11 cellular contexts compared by ENCODE assay signal in genomic region chr11:86440305-86440716, GRCh38.
A peak's percentile ranks its signal among the peaks of the same experiment; 100 is the strongest.
DNase-seq lines count a peak whose midpoint lies in the region; ATAC-seq and TF ChIP-seq lines count a peak whose summit lies in the region.
"Had no signal": no experiment of that assay in that cellular context is flagged by ENCODE, and none has a peak within 500 bp of the region (broad histone marks: within the 10 kb centered on the region; RNA-seq: fewer than 3 reads in every experiment).

No MANE protein-coding gene starts in this region.

- H3K9me3 Mint-ChIP-seq in chondrocyte (ENCODE audit: low read depth): no peaks in the 10 kb centered on the region

- peak overlapping the region; percentile 78 for H3K27ac Mint-ChIP-seq in chondrocyte (ENCODE audit: unreplicated experiment)

- no peaks in the 10 kb centered on the region for H3K9me3 ChIP-seq in lower lobe of right lung

- H3K27me3 ChIP-seq in lower lobe of right lung (ENCODE audit: low read depth): no peaks in the 10 kb centered on the region

- peaks cover 13% of the 10 kb centered on the region for H3K36me3 Mint-ChIP-seq in chondrocyte (ENCODE audit: low read depth)

- intact Hi-C loops in lower lobe of right lung (cut with DNase I): no loop called here

- no peak overlapping the region for H3K4me3 ChIP-seq in lower lobe of right lung

- H3K4me1 ChIP-seq in lower lobe of right lung: no peaks in the 10 kb centered on the region
- H3K4me1 ChIP-seq: parathyroid adenoma had no signal

- no peak overlapping the region for H3K27ac ChIP-seq in lower lobe of right lung
- H3K27ac ChIP-seq: KMS-11, parathyroid adenoma had no signal

- peaks cover 40% of the 10 kb centered on the region for H3K4me1 Mint-ChIP-seq in chondrocyte (ENCODE audit: low read depth)

- H3K36me3 ChIP-seq in lower lobe of right lung: peaks cover 6% of the 10 kb centered on the region

- no peak overlapping the region for H3K4me3 Mint-ChIP-seq in chondrocyte (ENCODE audit: unreplicated experiment)

- H3K27me3 Mint-ChIP-seq in chondrocyte (ENCODE audit: low read depth): no peaks in the 10 kb centered on the region

- DNase-seq in GM04504 (ENCODE audit: low read depth) (peak; percentile 30), chondrocyte (ENCODE audit: low spot score) (no peak), lower lobe of right lung (no peak), stromal cell of bone marrow (ENCODE audit: low read depth) (peak; percentile 96), SKM-1 treated with dmso at 0.1 percent for 144 hours (lab: John Stamatoyannopoulos, UW; ENCODE audit: unreplicated experiment) (no peak), NK-92 (lab: John Stamatoyannopoulos, UW; ENCODE audit: unreplicated experiment) (no peak)
- no peak for DNase-seq in effector CD4-positive, alpha-beta T cell
- DNase-seq: NCI-H2029 treated with DMSO at 0.1 percent for 48 hours had no signal

- ATAC-seq in lower lobe of right lung (peak; percentile 21 to 50), HG03108 (IDR thresholded peaks at IDR 0.05; ENCODE audit: unreplicated experiment) (no peak)

- TF ChIP-seq CTCF in chondrocyte (IDR thresholded peaks at IDR 0.05) (no peak), lower lobe of right lung (IDR thresholded peaks at IDR 0.05) (no peak)

Comparison
In these comparisons a context has a peak if more than half of its experiments do, and no peak if none do; other contexts are left out.
1. DNase-seq: peak in GM04504 (single experiment) and stromal cell of bone marrow (single experiment); none in chondrocyte (single experiment), lower lobe of right lung (single experiment), SKM-1 treated with dmso at 0.1 percent for 144 hours (single experiment), effector CD4-positive, alpha-beta T cell (single experiment) and NK-92 (single experiment).